ENCODE assay signal across 28 cellular contexts in genomic region chr17:1154704-1155103, GRCh38. TPM values are rescaled to one million over a fixed set of nuclear protein-coding genes. Genes with fewer than 3 reads are reported as not detected.
A peak's percentile ranks its signal among the peaks of the same experiment; 100 is the strongest.
DNase-seq lines count a peak whose midpoint lies in the region; ATAC-seq, FAIRE-seq and TF ChIP-seq lines count a peak whose summit lies in the region.
"Had no signal": no experiment of that assay in that cellular context is flagged by ENCODE, and none has a peak within 500 bp of the region (broad histone marks: within the 10 kb centered on the region; RNA-seq: fewer than 3 reads in every experiment).

No MANE protein-coding gene starts in this region.

- no peak for TF ChIP-seq CTCF in Panc1 (IDR thresholded peaks at IDR 0.05)
- no peak for TF ChIP-seq CTCF in H1 (IDR thresholded peaks at IDR 0.05; ENCODE audit: control extremely low read depth in 1 of 3, insufficient read depth in 1 of 3, low read depth in 1 of 3, low read length in 3 of 3)
- no peak for TF ChIP-seq CTCF in D721Med (IDR thresholded peaks at IDR 0.05; ENCODE audit: insufficient read depth, missing control alignments)

- H2AK5ac ChIP-seq in H1 (ENCODE audit: low read depth, low read length) = peak overlapping the region; percentile 77; the same call in 1 of the 2 replicates

- in situ Hi-C loops in Panc1 (cut with HindIII; ENCODE audit: low pct_unique_long_range_greater_than_20kb, low sequenced_read_pairs) = no loop called here

- H3K4me1 ChIP-seq in Panc1 (ENCODE audit: control insufficient read depth, insufficient read depth, low read length) (no peaks in the 10 kb centered on the region), H1 (replicated peaks in 1 of 4; ENCODE audit: control insufficient read depth in 3 of 4, insufficient read depth in 4 of 4, low read length in 3 of 4) (peaks cover 0 to 5% (median 0%) of the 10 kb centered on the region in 4 experiments; a peak in 2 of 7 replicates), iPS-20b (ENCODE audit: insufficient read depth, low read length) (no peaks in the 10 kb centered on the region)
- H3K4me1 ChIP-seq: body of pancreas had no signal

- no peak overlapping the region for H3K4me3 Mint-ChIP-seq in stimulated activated effector memory CD8-positive, alpha-beta T cell treated with anti-CD3 and anti-CD28 coated beads, Interleukin-12 subunit alpha, Interleukin-12 subunit beta, amount 100 ng/mL, for 72 hours
- H3K4me3 Mint-ChIP-seq: B cell; stimulated activated naive CD8-positive, alpha-beta T cell treated with anti-CD3 and anti-CD28 coated beads, Interleukin-15, amount 100 ng/mL, for 72 hours; T-helper 17 cell; type B pancreatic cell had no signal

- H4K20me1 ChIP-seq in H1 (replicated peaks in 1 of 2; ENCODE audit: control insufficient read depth in 1 of 2, insufficient read depth in 2 of 2, low read length in 2 of 2) = peaks cover 0 to 4% of the 10 kb centered on the region in 2 experiments

- no peak overlapping the region for H3K23ac ChIP-seq in H1 (ENCODE audit: insufficient read length)

- H3K79me2 ChIP-seq in H1 (ENCODE audit: control insufficient read depth in 1 of 2, insufficient read depth in 2 of 2, low read length in 2 of 2) = no peaks in the 10 kb centered on the region

- TF ChIP-seq EP300 in H1 (IDR thresholded peaks at IDR 0.05; ENCODE audit: borderline replicate concordance in 1 of 2, low read depth in 2 of 2, low read length in 2 of 2) = no peak

- no peak overlapping the region for H2BK120ac ChIP-seq in H1 (replicated peaks; ENCODE audit: low read depth, low read length)

- intact Hi-C loops in Panc1 (cut with micrococcal nuclease; ENCODE audit: unreplicated experiment) = no loop called here

- no peaks in the 10 kb centered on the region for H3K23me2 ChIP-seq in H1 (ENCODE audit: low read depth, low read length)

- CTCF ChIA-PET in Panc1 (lab: Charles Lee) = no interaction called here
- CTCF ChIA-PET in H1 (lab: Charles Lee; ENCODE audit: partially characterized antibody) = interaction anchor here (1.1 kb wide), 1 partner anchor 14 kb away, joined by 3 read pairs; no protein-coding TSS in a partner anchor

- H4K91ac ChIP-seq in H1 (replicated peaks; ENCODE audit: insufficient read length, low read length) = peak overlapping the region; percentile 37

- H3K4me3 ChIP-seq in Panc1 (ENCODE audit: low read depth in 2 of 2, low read length in 2 of 2) (no peak overlapping the region), H1 (ENCODE audit: extremely low read depth in 1 of 4, insufficient read depth in 2 of 4, low read depth in 3 of 4, low read length in 4 of 4) (no peak overlapping the region), iPS-20b (ENCODE audit: low read length) (no peak overlapping the region), H7 (ENCODE audit: insufficient read depth, low read depth, low read length) (no peak overlapping the region)
- H3K4me3 ChIP-seq: body of pancreas, K562, lung had no signal

- H3K9me3 Mint-ChIP-seq in stimulated activated effector memory CD8-positive, alpha-beta T cell treated with anti-CD3 and anti-CD28 coated beads, Interleukin-12 subunit alpha, Interleukin-12 subunit beta, amount 100 ng/mL, for 72 hours = no peaks in the 10 kb centered on the region
- H3K9me3 Mint-ChIP-seq: activated naive CD4-positive, alpha-beta T cell treated with anti-CD3 and anti-CD28 coated beads, Interleukin-2, amount 50 U/mL, for 72 hours; stimulated activated naive CD8-positive, alpha-beta T cell treated with anti-CD3 and anti-CD28 coated beads, Interleukin-15, amount 100 ng/mL, for 72 hours; type B pancreatic cell had no signal

- no peak overlapping the region for H2BK20ac ChIP-seq in H1 (ENCODE audit: low read length)

- no peak for FAIRE-seq in H1 (lab: Jason Lieb, UNC)
- FAIRE-seq in D721Med (lab: Jason Lieb, UNC) = no peak
- FAIRE-seq: endometrium, GM12891, GM19239, islet of Langerhans, K562 had no signal

- ATAC-seq in Panc1 = 0 out of 2 replicates have a peak, but pooled peaks have one; percentile 30
- no peak for ATAC-seq in stimulated activated effector memory CD8-positive, alpha-beta T cell treated with anti-CD3 and anti-CD28 coated beads, Interleukin-12 subunit alpha, Interleukin-12 subunit beta, amount 100 ng/mL, for 72 hours
- ATAC-seq: activated naive CD4-positive, alpha-beta T cell treated with anti-CD3 and anti-CD28 coated beads, Interleukin-2, amount 50 U/mL, for 72 hours; body of pancreas; stimulated activated naive CD8-positive, alpha-beta T cell treated with anti-CD3 and anti-CD28 coated beads, Interleukin-15, amount 100 ng/mL, for 72 hours; T-helper 17 cell had no signal

- H4K5ac ChIP-seq in H1 (ENCODE audit: insufficient read length, low read depth, low read length) = no peak overlapping the region

- H3K9ac ChIP-seq in H1 (replicated peaks in 1 of 4; ENCODE audit: extremely low read depth in 1 of 4, low read depth in 3 of 4, low read length in 3 of 4) = no peak overlapping the region
- peak overlapping the region; percentile 36; the same call in 1 of the 2 replicates for H3K9ac ChIP-seq in iPS-20b (ENCODE audit: low read depth, low read length)

- peak overlapping the region; percentile 35; the same call in 1 of the 2 replicates for H4K8ac ChIP-seq in H1 (ENCODE audit: extremely low read depth, insufficient read depth, low read length)

- H3K36me3 Mint-ChIP-seq in stimulated activated effector memory CD8-positive, alpha-beta T cell treated with anti-CD3 and anti-CD28 coated beads, Interleukin-12 subunit alpha, Interleukin-12 subunit beta, amount 100 ng/mL, for 72 hours = peaks cover 5% of the 10 kb centered on the region
- H3K36me3 Mint-ChIP-seq: activated naive CD4-positive, alpha-beta T cell treated with anti-CD3 and anti-CD28 coated beads, Interleukin-2, amount 50 U/mL, for 72 hours had no signal

- no peak overlapping the region for H3K4me2 ChIP-seq in H1 (ENCODE audit: insufficient read depth in 1 of 2, low read depth in 2 of 2, low read length in 2 of 2)

- 0 out of 2 replicates have a peak overlapping the region, but pooled peaks have one; percentile 27 for H2BK12ac ChIP-seq in H1 (ENCODE audit: low read depth, low read length)

- H3K36me3 ChIP-seq in Panc1 (ENCODE audit: control insufficient read depth, insufficient read depth, low read length) (no peaks in the 10 kb centered on the region), H1 (ENCODE audit: control insufficient read depth in 2 of 4, insufficient read depth in 4 of 4, low read length in 3 of 4) (peaks cover 0 to 4% (median 0%) of the 10 kb centered on the region in 4 experiments; a peak in 1 of 8 replicates), iPS-20b (ENCODE audit: insufficient read depth, low read depth, low read length) (no peaks in the 10 kb centered on the region), H7 (replicated peaks; ENCODE audit: control insufficient read depth, insufficient read depth, low read length) (no peaks in the 10 kb centered on the region)

- DNase-seq in Panc1 (ENCODE audit: low read depth, low spot score) (no peak), H1 (ENCODE audit: low read depth in 1 of 2, low spot score in 2 of 2) (no peak), H7 (no peak), SHP77 (lab: John Stamatoyannopoulos, UW) (no peak), CD1c-positive myeloid dendritic cell (ENCODE audit: extremely low spot score) (no peak), D721Med (ENCODE audit: insufficient read length, low spot score) (no peak)
- no peak for DNase-seq in stimulated activated effector memory CD8-positive, alpha-beta T cell treated with anti-CD3 and anti-CD28 coated beads, Interleukin-12 subunit alpha, Interleukin-12 subunit beta, amount 100 ng/mL, for 72 hours (ENCODE audit: low spot score in 2 of 2)
- DNase-seq: activated CD4-positive, alpha-beta T cell treated with anti-CD3 and anti-CD28 coated beads, Interleukin-2, amount 50 U/mL, for 1 hour; body of pancreas; cortex of kidney; DMS79 treated with DMSO at 0.1 percent for 48 hours; MM.1S; NCI-H146; NCI-H510A treated with DMSO at 0.1 percent for 48 hours; NK-92 treated with Interleukin-12 subunit alpha and Interleukin-12 subunit beta, amount 100 ng/mL, for 24 hours; stimulated activated CD4-positive, alpha-beta T cell treated with anti-CD3 and anti-CD28 coated beads, Interleukin-4, amount 100 ng/mL, for 4 hours; stimulated activated naive CD8-positive, alpha-beta T cell treated with anti-CD3 and anti-CD28 coated beads, Interleukin-15, amount 100 ng/mL, for 72 hours; T-helper 17 cell had no signal

- H3K27ac ChIP-seq in Panc1 (ENCODE audit: low read length) (no peak overlapping the region), H1 (ENCODE audit: low read depth, low read length) (no peak overlapping the region), iPS-20b (ENCODE audit: low read length) (no peak overlapping the region)
- H3K27ac ChIP-seq: body of pancreas had no signal

- POLR2A ChIA-PET in Panc1 (lab: Charles Lee) = no interaction called here
- POLR2A ChIA-PET in H1 (lab: Charles Lee; ENCODE audit: partially characterized antibody) = interaction anchor here (0.6 to 1.4 kb wide), 2 partner anchors 11 to 247 kb away, joined by 3 to 4 read pairs; no protein-coding TSS in a partner anchor

- no peak overlapping the region for H3K4ac ChIP-seq in H1 (replicated peaks; ENCODE audit: insufficient read length, low read depth, low read length)

- WGBS in H1 (ENCODE audit: extremely low coverage in 1 of 2, insufficient coverage in 1 of 2, insufficient read length in 1 of 2, insufficient replicate concordance in 2 of 2, low coverage in 1 of 2, low lambda C conversion rate in 2 of 2, missing lambda C conversion rate in 1 of 2), 2 experiments = 94% methylated on average over 14 of the region's 14 CpGs; no CpG with 5 or more reads in 1 of the 2 experiments

- peak overlapping the region; percentile 46 for H3K27ac Mint-ChIP-seq in stimulated activated effector memory CD8-positive, alpha-beta T cell treated with anti-CD3 and anti-CD28 coated beads, Interleukin-12 subunit alpha, Interleukin-12 subunit beta, amount 100 ng/mL, for 72 hours
- H3K27ac Mint-ChIP-seq: B cell; stimulated activated naive CD8-positive, alpha-beta T cell treated with anti-CD3 and anti-CD28 coated beads, Interleukin-15, amount 100 ng/mL, for 72 hours; T-helper 17 cell; type B pancreatic cell had no signal

- TF ChIP-seq RAD21 in H1 (IDR thresholded peaks at IDR 0.05 in 1 of 2, conservative IDR thresholded peaks at IDR 0.05 in 1 of 2; ENCODE audit: low read depth in 2 of 2, low read length in 2 of 2) = no peak

- H3K56ac ChIP-seq in H1 (replicated peaks; ENCODE audit: insufficient read length, low read depth, low read length) = no peak overlapping the region

- H3K9me3 ChIP-seq in Panc1 (ENCODE audit: control insufficient read depth, insufficient read depth, low read depth, low read length) (no peaks in the 10 kb centered on the region), H1 (ENCODE audit: insufficient read depth in 2 of 2, low read depth in 1 of 2, low read length in 1 of 2) (peaks cover under 1 to 4% of the 10 kb centered on the region in 2 experiments; a peak in 2 of 4 replicates), iPS-20b (ENCODE audit: insufficient read depth, low read depth, low read length) (no peaks in the 10 kb centered on the region)
- H3K9me3 ChIP-seq: body of pancreas had no signal

- BruUV-seq in Panc1 (replicated peaks; lab: Mats Ljungman, UMichigan) = no TSS peak

- no peak overlapping the region for H3K18ac ChIP-seq in H1 (ENCODE audit: extremely low read depth, low read length)

- H3K27me3 ChIP-seq in Panc1 (ENCODE audit: control insufficient read depth, insufficient read depth, low read length) (no peaks in the 10 kb centered on the region), H1 (replicated peaks in 1 of 4; ENCODE audit: control insufficient read depth in 3 of 4, extremely low read depth in 1 of 4, insufficient read depth in 3 of 4, low read length in 3 of 4) (no peaks in the 10 kb centered on the region), iPS-20b (ENCODE audit: insufficient read depth, low read length) (no peaks in the 10 kb centered on the region), H7 (ENCODE audit: control insufficient read depth, insufficient read depth, low read length) (no peaks in the 10 kb centered on the region)

- no peak for TF ChIP-seq POLR2A in H1 (IDR thresholded peaks at IDR 0.05; ENCODE audit: control extremely low read depth in 1 of 2, low read depth in 2 of 2, low read length in 2 of 2)

- peaks cover 7% of the 10 kb centered on the region for H3K79me1 ChIP-seq in H1 (ENCODE audit: low read depth, low read length)

- H3K4me1 Mint-ChIP-seq in stimulated activated effector memory CD8-positive, alpha-beta T cell treated with anti-CD3 and anti-CD28 coated beads, Interleukin-12 subunit alpha, Interleukin-12 subunit beta, amount 100 ng/mL, for 72 hours = no peaks in the 10 kb centered on the region
- H3K4me1 Mint-ChIP-seq: stimulated activated naive CD8-positive, alpha-beta T cell treated with anti-CD3 and anti-CD28 coated beads, Interleukin-15, amount 100 ng/mL, for 72 hours; T-helper 17 cell had no signal

- H2BK5ac ChIP-seq in H1 (ENCODE audit: low read depth, low read length) = no peak overlapping the region

- no peak overlapping the region for H3K14ac ChIP-seq in H1 (ENCODE audit: insufficient read length)

- 0 out of 2 replicates have a peak overlapping the region, but pooled peaks have one; percentile 61 for H2BK15ac ChIP-seq in H1 (ENCODE audit: low read length)

- no peak overlapping the region for H2AFZ ChIP-seq in H1 (ENCODE audit: low read length)

RNA-seq across cellular contexts. Expression of gene ABR, which starts 25.1 kb away (rescaled TPM):
- 172 TPM for total RNA-seq in Panc1 (2021; ENCODE audit: unreplicated experiment)
- polyA plus RNA-seq in Panc1 (2012; ENCODE audit: insufficient read length) = 199 TPM
- 41.4 and 44.8 TPM in 2 replicates for total RNA-seq in H1 (2021; fragmentation: NEBNext Ultra II Directional; extraction: Animal tissue kit (Norgen Biotek cat#: 25700))
- polyA plus RNA-seq in H1 (2011; rRNA removed) = 47.2 and 68.0 TPM in 2 replicates
- 42.5 TPM for polyA plus RNA-seq in H1 (2011; cell fraction: cytosol; rRNA removed)
- 102 TPM for polyA plus RNA-seq in H1 (2011; cell fraction: nucleus; rRNA removed)
- polyA plus RNA-seq in H1 (2012, experiment 1 of 2) = 25.2 to 40.6 TPM (median 35.7 TPM) in 4 replicates
- polyA plus RNA-seq in H1 (2012, experiment 2 of 2) = 13.2 TPM
- 21.3 TPM for polyA plus RNA-seq in H1 (2013, experiment 1 of 2)
- polyA plus RNA-seq in H1 (2013, experiment 2 of 2) = 20.9 TPM
- 25.8 and 37.2 TPM in 2 replicates for polyA minus RNA-seq in H1 (2011; rRNA and poly(A)+ RNA removed)
- polyA minus RNA-seq in H1 (2011; cell fraction: cytosol; rRNA and poly(A)+ RNA removed) = 27.9 TPM
- 34.7 TPM for polyA minus RNA-seq in H1 (2011; cell fraction: nucleus; rRNA and poly(A)+ RNA removed)
- total RNA-seq in H7 (2014; rRNA removed; shearing (Covaris generic)) = 24.6 and 31.6 TPM in 2 replicates
